In the genomic region with DNA sequence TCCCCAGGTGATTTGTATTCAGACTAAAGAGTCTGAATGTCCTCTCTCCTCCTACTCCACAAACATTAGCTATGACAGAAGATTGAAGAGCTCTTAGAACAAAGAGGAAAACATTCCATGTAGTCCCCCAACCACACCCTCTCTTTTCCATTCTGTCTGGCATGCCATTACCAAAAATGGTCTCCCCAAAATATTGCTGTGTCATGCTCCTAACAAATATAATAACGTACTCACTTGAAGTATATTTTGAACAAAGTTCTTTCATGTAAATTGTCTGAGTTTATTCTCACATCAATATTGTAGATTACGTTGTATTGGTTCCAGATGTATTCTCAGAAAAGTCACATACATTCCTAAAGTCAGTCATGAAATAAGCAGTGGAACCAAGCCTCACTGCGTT, we compare ENCODE assay signal across 2 cellular contexts.
TF ChIP-seq lines count a peak whose summit lies in the region.

No MANE protein-coding gene starts in this region.

TF ChIP-seq in A549, 52 proteins besides CTCF, POLR2A, EP300 and RAD21:
- TF ChIP-seq NFE2L2 (conservative IDR thresholded peaks at IDR 0.05; ENCODE audit: low read length) (0 out of 2 replicates have a peak, but pooled peaks have one; percentile 19), MAFK (IDR thresholded peaks at IDR 0.05; ENCODE audit: partially characterized antibody) (peak; percentile 42), HMGXB4 (CRISPR knock-in tag; IDR thresholded peaks at IDR 0.05; ENCODE audit: borderline replicate concordance) (no peak), POLR2AphosphoS2 (conservative IDR thresholded peaks at IDR 0.05; ENCODE audit: low read length) (no peak)

TF ChIP-seq in IMR-90, 13 proteins besides CTCF, POLR2A, EP300 and RAD21 (continued from another document):
- TF ChIP-seq NFE2L2 (IDR thresholded peaks at IDR 0.05; ENCODE audit: low read depth, low read length): peak; percentile 79
